Comparison of ENCODE assay signal across 10 cellular contexts in genomic region chr11:124725719-124726105, GRCh38. TPM values are rescaled to one million over a fixed set of nuclear protein-coding genes. Genes with fewer than 3 reads are reported as not detected.
DNase-seq lines count a peak whose midpoint lies in the region; ATAC-seq and TF ChIP-seq lines count a peak whose summit lies in the region.
"Had no signal": no experiment of that assay in that cellular context is flagged by ENCODE, and none has a peak within 500 bp of the region (broad histone marks: within the 10 kb centered on the region; RNA-seq: fewer than 3 reads in every experiment).

No MANE protein-coding gene starts in this region.

- H3K9me3 ChIP-seq in HUES6 (ENCODE audit: control insufficient read depth, insufficient read depth, low read depth, low read length) (no peaks in the 10 kb centered on the region), mammary epithelial cell (replicated peaks; ENCODE audit: insufficient read depth, low read length) (no peaks in the 10 kb centered on the region)

- no peak overlapping the region for H3K9ac ChIP-seq in HUES6 (ENCODE audit: low read length)
- H3K9ac ChIP-seq in mammary epithelial cell (ENCODE audit: insufficient read depth, low read length), result no peak overlapping the region

- intact Hi-C loops in mammary epithelial cell (cut with micrococcal nuclease), result no loop called here
- intact Hi-C loops in left colon (cut with DNase I, micrococcal nuclease), result no loop called here

- no peaks in the 10 kb centered on the region for H4K20me1 ChIP-seq in mammary epithelial cell (ENCODE audit: insufficient read depth, low read length)

- ATAC-seq in GM19043 (IDR thresholded peaks at IDR 0.05; ENCODE audit: low read depth, unreplicated experiment), result peak; percentile 11
- no peak for ATAC-seq in HG03039 (IDR thresholded peaks at IDR 0.05; ENCODE audit: unreplicated experiment)
- no peak for ATAC-seq in left colon
- ATAC-seq: natural killer cell treated with Interleukin-12 subunit alpha and Interleukin-12 subunit beta and Interleukin-15 and Interleukin-18, amount 100 ng/mL, for 72 hours had no signal

- DNase-seq in mammary epithelial cell (peak; percentile 65), occipital lobe (lab: John Stamatoyannopoulos, UW) (peak; percentile 54), medulla oblongata (ENCODE audit: extremely low spot score) (no peak), left colon (no peak)
- DNase-seq in activated CD8-positive, alpha-beta memory T cell treated with anti-CD3 and anti-CD28 coated beads, Interleukin-2, amount 50 U/mL, for 4 hours, result no peak

- no peak for TF ChIP-seq CTCF in mammary epithelial cell (conservative IDR thresholded peaks at IDR 0.05 in 1 of 2, IDR thresholded peaks at IDR 0.05 in 1 of 2; ENCODE audit: extremely low read depth in 1 of 2, insufficient read depth in 1 of 2, low read depth in 1 of 2, low read length in 2 of 2)

- 72% methylated on average over 6 of the region's 6 CpGs for WGBS in mammary epithelial cell (ENCODE audit: low coverage, missing lambda C conversion rate)

- H3K27me3 ChIP-seq in HUES6 (ENCODE audit: control insufficient read depth, insufficient read depth, low read length) (peaks cover 66% of the 10 kb centered on the region), mammary epithelial cell (ENCODE audit: insufficient read depth, low read length) (peaks cover 14% of the 10 kb centered on the region)

- H3K79me2 ChIP-seq in mammary epithelial cell (ENCODE audit: insufficient read depth, low read length), result no peaks in the 10 kb centered on the region

- BruUV-seq in mammary epithelial cell (replicated peaks; lab: Mats Ljungman, UMichigan), result no TSS peak

- in situ Hi-C loops in mammary epithelial cell (cut with MboI; ENCODE audit: low sequenced_read_pairs in 2 of 2), result no loop called here

- no peak overlapping the region for H2AFZ ChIP-seq in mammary epithelial cell (ENCODE audit: low read depth, low read length)

- H3K27ac ChIP-seq in HUES6 (ENCODE audit: low read depth, low read length) (no peak overlapping the region), mammary epithelial cell (ENCODE audit: insufficient read depth, low read depth, low read length) (no peak overlapping the region)

- peaks cover 24% of the 10 kb centered on the region for H3K4me1 ChIP-seq in HUES6 (ENCODE audit: control insufficient read depth, insufficient read depth, low read length)
- peaks cover 12% of the 10 kb centered on the region for H3K4me1 ChIP-seq in mammary epithelial cell (ENCODE audit: insufficient read depth, low read length)

- CTCF ChIA-PET in mammary epithelial cell (lab: Charles Lee; ENCODE audit: low non-redundant PET), result no interaction called here

- H3K4me2 ChIP-seq in mammary epithelial cell (ENCODE audit: insufficient read depth, low read depth, low read length), result no peak overlapping the region

- H3K4me3 ChIP-seq in HUES6 (ENCODE audit: low read depth, low read length), result peak overlapping the region; percentile 19; the same call in 1 of the 2 replicates
- no peak overlapping the region for H3K4me3 ChIP-seq in mammary epithelial cell (replicated peaks in 1 of 3; ENCODE audit: insufficient read depth in 1 of 3, low read depth in 2 of 3, low read length in 3 of 3)
- H3K4me3 ChIP-seq: dorsolateral prefrontal cortex had no signal

- dilution Hi-C loops in mammary epithelial cell (cut with HindIII; ENCODE audit: low sequenced_read_pairs), result no loop called here

- no peaks in the 10 kb centered on the region for H3K36me3 ChIP-seq in HUES6 (ENCODE audit: control insufficient read depth, insufficient read depth, low read length)
- H3K36me3 ChIP-seq in mammary epithelial cell (ENCODE audit: insufficient read depth, low read length), result no peaks in the 10 kb centered on the region

RNA-seq across cellular contexts. Expression of gene NRGN, which starts 14.0 kb away (rescaled TPM):
- total RNA-seq in mammary epithelial cell (1 to 10 TPM in 1 of 2 donors, not detected in 1; 3.8 TPM), occipital lobe (2.7 TPM), left colon (1 to 10 TPM; 1.8 to 2.5 TPM)
- polyA plus RNA-seq in mammary epithelial cell, result 7.4 TPM
- polyA minus RNA-seq in mammary epithelial cell, result 5.4 TPM

RNA-seq across cellular contexts. Expression of gene VSIG2, which starts 26.3 kb away (rescaled TPM):
- not detected for total RNA-seq in mammary epithelial cell
- not detected for polyA plus RNA-seq in mammary epithelial cell
- not detected for polyA minus RNA-seq in mammary epithelial cell
- not detected for total RNA-seq in occipital lobe
- 100 to 1,000 TPM; 176 to 228 TPM for total RNA-seq in left colon
- total RNA-seq: natural killer cell treated with Interleukin-12 subunit alpha and Interleukin-12 subunit beta and Interleukin-15 and Interleukin-18, amount 100 ng/mL, for 72 hours had no signal

RNA-seq across cellular contexts. Expression of gene ESAM, which starts 36.4 kb away (rescaled TPM):
- total RNA-seq in mammary epithelial cell (under 1 TPM in 1 of 2 donors, not detected in 1; 0.17 TPM), occipital lobe (3.7 TPM), left colon (1 to 10 TPM; 8.6 to 9.6 TPM)
- polyA plus RNA-seq in mammary epithelial cell, result not detected
- not detected for polyA minus RNA-seq in mammary epithelial cell

RNA-seq across cellular contexts. Expression of gene SPA17, which starts 52.0 kb away (rescaled TPM):
- total RNA-seq in mammary epithelial cell (1 to 10 TPM; 6.2 to 8.9 TPM), occipital lobe (5.1 TPM), left colon (1 to 10 TPM; 7.4 to 8.7 TPM)
- polyA plus RNA-seq in mammary epithelial cell, result 10.8 TPM
- not detected for polyA minus RNA-seq in mammary epithelial cell

RNA-seq across cellular contexts. Expression of gene SIAE, which starts 52.2 kb away (rescaled TPM):
- total RNA-seq in mammary epithelial cell (10 to 100 TPM; 13.7 to 13.8 TPM), occipital lobe (9.7 TPM), left colon (100 to 1,000 TPM; 207 to 293 TPM)
- 15.1 TPM for polyA plus RNA-seq in mammary epithelial cell
- polyA minus RNA-seq in mammary epithelial cell, result 11.1 TPM

Comparison
In these comparisons a context has a peak if more than half of its experiments do, and no peak if none do; other contexts are left out.
1. DNase-seq: peak in mammary epithelial cell (single experiment) and occipital lobe (single experiment); none in medulla oblongata (single experiment), left colon (0 of 2) and activated CD8-positive, alpha-beta memory T cell treated with anti-CD3 and anti-CD28 coated beads, Interleukin-2, amount 50 U/mL, for 4 hours (single experiment).
2. RNA of gene VSIG2, which starts 26.3 kb away (total RNA-seq): 176 to 228 TPM in left colon; not detected in mammary epithelial cell and not detected in occipital lobe (single experiment); every median in the first group is over 100 times any median in the second.